ENCODE assay signal across 1 cellular context in the genomic region with DNA sequence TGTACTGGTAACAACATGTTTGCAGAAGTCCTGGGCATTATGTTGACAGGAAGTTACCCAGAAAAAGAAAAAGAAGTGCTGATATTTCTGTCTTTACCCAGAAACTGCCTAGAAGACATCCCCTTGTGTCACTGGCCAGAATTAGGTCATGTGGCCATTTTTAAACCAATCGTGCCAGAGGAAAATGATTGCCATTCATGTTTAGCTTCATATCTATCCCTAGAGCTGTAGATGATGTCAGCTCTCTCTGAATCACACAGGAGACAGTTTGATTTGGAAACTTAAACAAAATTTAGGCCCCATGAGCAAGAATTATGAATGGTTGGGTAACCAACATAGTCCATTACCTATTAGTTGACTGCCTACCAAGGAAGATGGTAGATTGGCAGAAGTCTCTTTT.
TF ChIP-seq lines count a peak whose summit lies in the region.

No MANE protein-coding gene starts in this region.

TF ChIP-seq in IMR-90, 13 proteins besides CTCF, POLR2A, EP300 and RAD21:
- TF ChIP-seq, protein P1, sequence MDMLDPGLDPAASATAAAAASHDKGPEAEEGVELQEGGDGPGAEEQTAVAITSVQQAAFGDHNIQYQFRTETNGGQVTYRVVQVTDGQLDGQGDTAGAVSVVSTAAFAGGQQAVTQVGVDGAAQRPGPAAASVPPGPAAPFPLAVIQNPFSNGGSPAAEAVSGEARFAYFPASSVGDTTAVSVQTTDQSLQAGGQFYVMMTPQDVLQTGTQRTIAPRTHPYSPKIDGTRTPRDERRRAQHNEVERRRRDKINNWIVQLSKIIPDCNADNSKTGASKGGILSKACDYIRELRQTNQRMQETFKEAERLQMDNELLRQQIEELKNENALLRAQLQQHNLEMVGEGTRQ (IDR thresholded peaks at IDR 0.05; ENCODE audit: low read depth, low read length), result peak; percentile 47; the same call in 1 of the 2 replicates
- no peak for TF ChIP-seq MAFK (IDR thresholded peaks at IDR 0.05; ENCODE audit: low read depth, low read length)
- no peak for TF ChIP-seq FOS (IDR thresholded peaks at IDR 0.05; ENCODE audit: low read depth, low read length)
